In the genomic region with DNA sequence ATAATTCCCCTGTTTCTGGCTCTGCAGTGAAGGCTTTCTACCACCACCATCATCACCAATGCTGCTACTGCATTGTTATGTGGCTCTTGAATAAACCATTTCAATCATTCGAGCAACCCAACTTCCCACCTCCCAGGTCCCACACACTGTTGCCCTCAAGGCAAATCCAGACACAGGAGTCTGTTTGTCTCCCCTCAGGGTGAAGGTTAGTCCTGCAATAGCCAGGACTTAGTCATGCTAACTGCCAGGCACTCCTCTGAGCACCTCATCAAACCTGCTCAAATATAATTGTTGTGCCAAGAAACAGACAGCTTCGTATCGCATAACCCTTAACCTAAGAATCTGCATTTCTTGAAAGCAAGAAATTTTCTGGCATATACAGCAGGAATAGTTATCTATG, we compare ENCODE assay signal across 18 cellular contexts.
"Had no signal": no experiment of that assay in that cellular context is flagged by ENCODE, and none has a peak within 500 bp of the region (broad histone marks: within the 10 kb centered on the region; RNA-seq: fewer than 3 reads in every experiment).

No MANE protein-coding gene starts in this region.

- DNase-seq: cerebellar nuclear complex; effector memory CD8-positive, alpha-beta T cell; gastrocnemius medialis; heart right ventricle; kidney; left cardiac atrium; left ventricle myocardium inferior; naive thymus-derived CD4-positive, alpha-beta T cell; small intestine; stimulated activated CD4-positive, alpha-beta T cell treated with anti-CD3 and anti-CD28 coated beads, Interleukin-12 subunit alpha, Interleukin-12 subunit beta, amount 100 ng/mL, for 4 hours; stimulated activated naive CD4-positive, alpha-beta T cell; stomach; substantia nigra; transverse colon had no signal

- H3K36me3 ChIP-seq: gastrocnemius medialis, heart right ventricle, left ventricle myocardium inferior, right atrium auricular region, stomach, thoracic aorta, transverse colon had no signal

- H3K9me3 ChIP-seq: gastrocnemius medialis, stomach, thoracic aorta, transverse colon had no signal

- H3K4me3 ChIP-seq: gastrocnemius medialis, heart right ventricle, left ventricle myocardium inferior, lung, right atrium auricular region, stomach, thoracic aorta, transverse colon had no signal

- H3K4me3 Mint-ChIP-seq: dendritic cell treated with granulocyte-macrophage colony-stimulating factor and Interleukin-4, amounts not matched to agents 40 ng/mL and 50 ng/mL, for 4 days; effector memory CD8-positive, alpha-beta T cell; naive thymus-derived CD4-positive, alpha-beta T cell had no signal

- H3K27ac Mint-ChIP-seq: dendritic cell treated with granulocyte-macrophage colony-stimulating factor and Interleukin-4, amounts not matched to agents 40 ng/mL and 50 ng/mL, for 4 days; effector memory CD8-positive, alpha-beta T cell had no signal

- H3K4me1 ChIP-seq: stomach, transverse colon had no signal

- H3K27me3 Mint-ChIP-seq: dendritic cell treated with granulocyte-macrophage colony-stimulating factor and Interleukin-4, amounts not matched to agents 40 ng/mL and 50 ng/mL, for 4 days; effector memory CD8-positive, alpha-beta T cell; naive thymus-derived CD4-positive, alpha-beta T cell had no signal

- H3K36me3 Mint-ChIP-seq: naive thymus-derived CD4-positive, alpha-beta T cell had no signal

- H3K27me3 ChIP-seq: gastrocnemius medialis, heart right ventricle, right atrium auricular region, stomach, transverse colon had no signal

- H3K27ac ChIP-seq: gastrocnemius medialis, right atrium auricular region, stomach, thoracic aorta, transverse colon had no signal

- H3K9me3 Mint-ChIP-seq: dendritic cell treated with granulocyte-macrophage colony-stimulating factor and Interleukin-4, amounts not matched to agents 40 ng/mL and 50 ng/mL, for 4 days; effector memory CD8-positive, alpha-beta T cell had no signal
